Comparison of ENCODE assay signal across 8 cellular contexts in the genomic region with DNA sequence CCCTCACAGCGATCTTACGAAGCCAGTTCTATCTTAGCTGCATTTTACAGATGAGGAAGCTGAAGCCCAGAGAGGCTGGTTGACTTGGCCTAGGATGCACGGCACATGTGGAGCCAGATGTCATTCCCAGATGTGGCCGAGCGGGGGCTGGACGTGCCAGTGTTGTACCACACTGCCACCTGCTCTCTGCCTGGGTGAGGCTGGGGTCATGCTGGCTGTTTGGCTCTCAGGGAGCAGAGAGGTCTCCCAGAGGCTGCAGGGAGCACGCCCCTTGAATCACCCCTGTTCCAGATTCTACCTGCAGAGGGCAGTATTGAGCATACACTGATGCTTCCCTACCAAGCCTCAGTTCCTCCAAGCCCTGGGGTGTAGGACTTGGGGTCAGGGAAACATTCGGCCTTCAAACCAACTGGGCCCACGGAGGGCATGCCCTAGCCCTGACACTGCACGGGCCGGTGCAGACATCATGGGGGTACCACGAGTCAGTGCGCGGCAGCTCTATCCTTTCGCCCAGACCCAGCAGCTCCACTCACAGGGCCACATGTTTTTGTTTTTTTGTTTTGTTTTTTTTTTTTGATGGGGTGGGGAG. TPM values are rescaled to one million over a fixed set of nuclear protein-coding genes. Genes with fewer than 3 reads are reported as not detected.
DNase-seq lines count a peak whose midpoint lies in the region; ATAC-seq lines count a peak whose summit lies in the region.

No MANE protein-coding gene starts in this region.

- peak; percentile 55 for DNase-seq in NCI-H345 (lab: John Stamatoyannopoulos, UW)
- DNase-seq in NCI-H345 treated with DMSO at 0.1 percent for 48 hours (lab: John Stamatoyannopoulos, UW; ENCODE audit: unreplicated experiment): no peak
- peak; percentile 30 for DNase-seq in NCI-H226
- DNase-seq in activated CD4-positive, alpha-beta memory T cell treated with anti-CD3 and anti-CD28 coated beads for 36 hours: peak; percentile 75
- DNase-seq in effector memory CD4-positive, alpha-beta T cell: peak; percentile 22 to 52 (median 32)
- peak; percentile 17 for DNase-seq in midbrain (lab: John Stamatoyannopoulos, UW)
- peak; percentile 11 to 43 for DNase-seq in stimulated activated CD8-positive, alpha-beta memory T cell treated with anti-CD3 and anti-CD28 coated beads, Interleukin-7, amount 100 ng/mL, for 48 hours (ENCODE audit: extremely low read depth in 1 of 2, low read depth in 1 of 2)

- ATAC-seq in HG03039 (IDR thresholded peaks at IDR 0.05; ENCODE audit: unreplicated experiment): no peak

- POLR2A ChIA-PET in activated CD4-positive, alpha-beta memory T cell treated with anti-CD3 and anti-CD28 coated beads for 36 hours (lab: Charles Lee): no interaction called here

- peaks cover 14% of the 10 kb centered on the region for H3K4me1 Mint-ChIP-seq in activated CD4-positive, alpha-beta memory T cell treated with anti-CD3 and anti-CD28 coated beads for 36 hours (ENCODE audit: low read depth)

- intact Hi-C loops in activated CD4-positive, alpha-beta memory T cell treated with anti-CD3 and anti-CD28 coated beads for 36 hours (cut with micrococcal nuclease): loop anchor here (1.0 kb wide), 2 partner anchors 95 to 116 kb away; no protein-coding TSS in a partner anchor

- H3K4me1 ChIP-seq in effector memory CD4-positive, alpha-beta T cell (ENCODE audit: control insufficient read depth, insufficient read depth, low read length, poor library complexity, severe bottlenecking): peaks cover 14% of the 10 kb centered on the region

- no peak overlapping the region for H3K27ac ChIP-seq in effector memory CD4-positive, alpha-beta T cell (ENCODE audit: insufficient read depth, low read length, poor library complexity, severe bottlenecking)

- H3K4me3 ChIP-seq in effector memory CD4-positive, alpha-beta T cell (ENCODE audit: insufficient read depth, low read depth, low read length, poor library complexity, severe bottlenecking): no peak overlapping the region

- no peaks in the 10 kb centered on the region for H3K27me3 ChIP-seq in effector memory CD4-positive, alpha-beta T cell (replicated peaks; ENCODE audit: control insufficient read depth, insufficient read depth, low read length, poor library complexity, severe bottlenecking)

- no peaks in the 10 kb centered on the region for H3K36me3 Mint-ChIP-seq in activated CD4-positive, alpha-beta memory T cell treated with anti-CD3 and anti-CD28 coated beads for 36 hours

- CTCF ChIA-PET in activated CD4-positive, alpha-beta memory T cell treated with anti-CD3 and anti-CD28 coated beads for 36 hours (lab: Charles Lee): interaction anchor here (0.6 to 2.2 kb wide), 14 partner anchors 10 to 186 kb away, joined by 3 to 27 read pairs (median 4); no protein-coding TSS in a partner anchor

- no peak overlapping the region for H3K4me3 Mint-ChIP-seq in activated CD4-positive, alpha-beta memory T cell treated with anti-CD3 and anti-CD28 coated beads for 36 hours

- H3K9me3 ChIP-seq in effector memory CD4-positive, alpha-beta T cell (ENCODE audit: control insufficient read depth, low read length): no peaks in the 10 kb centered on the region

- no peaks in the 10 kb centered on the region for H3K9me3 Mint-ChIP-seq in activated CD4-positive, alpha-beta memory T cell treated with anti-CD3 and anti-CD28 coated beads for 36 hours

- peak overlapping the region; percentile 46 for H3K27ac Mint-ChIP-seq in activated CD4-positive, alpha-beta memory T cell treated with anti-CD3 and anti-CD28 coated beads for 36 hours

- H3K27me3 Mint-ChIP-seq in activated CD4-positive, alpha-beta memory T cell treated with anti-CD3 and anti-CD28 coated beads for 36 hours: no peaks in the 10 kb centered on the region

- no peaks in the 10 kb centered on the region for H3K36me3 ChIP-seq in effector memory CD4-positive, alpha-beta T cell (ENCODE audit: control insufficient read depth, insufficient read depth, low read length)

RNA-seq across cellular contexts. Expression of gene GTF2IRD1, which starts 3.8 kb away (rescaled TPM):
- 1 to 10 TPM; 4.9 to 6.6 TPM for total RNA-seq in activated CD4-positive, alpha-beta memory T cell treated with anti-CD3 and anti-CD28 coated beads for 36 hours
